35 cellular contexts compared by ENCODE assay signal in the genomic region with DNA sequence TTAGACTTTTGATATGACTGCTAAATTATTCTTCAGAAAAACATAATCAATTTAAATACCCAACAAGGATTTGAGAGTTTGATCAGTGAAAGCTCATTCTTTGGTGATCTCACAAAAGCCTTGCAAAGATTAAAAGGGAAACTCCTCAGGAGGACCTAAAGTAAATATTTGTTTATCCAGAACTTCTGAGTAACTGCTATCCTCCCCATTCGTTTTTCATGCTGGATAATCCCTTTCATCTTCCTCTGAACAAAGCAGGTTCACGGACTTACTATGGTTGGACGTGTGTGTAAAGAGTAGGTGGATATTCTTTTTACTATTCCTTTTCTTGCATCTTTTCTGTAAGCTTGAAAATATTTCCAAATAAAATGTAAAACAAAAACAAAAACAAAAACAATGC.
"Had no signal": no experiment of that assay in that cellular context is flagged by ENCODE, and none has a peak within 500 bp of the region (broad histone marks: within the 10 kb centered on the region; RNA-seq: fewer than 3 reads in every experiment).

No MANE protein-coding gene starts in this region.

- H3K4me3 ChIP-seq: adrenal gland, coronary artery, dorsolateral prefrontal cortex, esophagus squamous epithelium had no signal

- H3K4me1 ChIP-seq: adrenal gland, esophagus squamous epithelium had no signal

- H3K36me3 ChIP-seq: adrenal gland, WERI-Rb-1 had no signal

- H3K27ac Mint-ChIP-seq: activated B cell treated with CpG ODN at 0.5 μM for 24 hours; activated CD4-positive, alpha-beta memory T cell treated with anti-CD3 and anti-CD28 coated beads for 36 hours; activated CD4-positive, alpha-beta T cell treated with anti-CD3 and anti-CD28 coated beads for 36 hours; activated CD4-positive, alpha-beta T cell treated with anti-CD3 and anti-CD28 coated beads, Interleukin-2, amount 10 ng/mL, durations not matched to agents 24 days and 14 days; activated CD8-positive, alpha-beta memory T cell treated with anti-CD3 and anti-CD28 coated beads, Interleukin-2, amount 10 ng/mL, durations not matched to agents 7 days and 5 days; activated CD8-positive, alpha-beta T cell treated with anti-CD3 and anti-CD28 coated beads, Interleukin-2, amount 10 ng/mL, durations not matched to agents 7 days and 5 days; activated naive CD4-positive, alpha-beta T cell treated with anti-CD3 and anti-CD28 coated beads for 36 hours; activated naive CD4-positive, alpha-beta T cell treated with anti-CD3 and anti-CD28 coated beads, Interleukin-2, amount 50 U/mL, for 24 hours; activated naive CD8-positive, alpha-beta T cell treated with anti-CD3 and anti-CD28 coated beads for 36 hours; activated naive CD8-positive, alpha-beta T cell treated with anti-CD3 and anti-CD28 coated beads, Interleukin-2, amount 50 U/mL, for 24 hours; activated T-helper 1 cell treated with anti-CD3 and anti-CD28 coated beads, Interleukin-12 subunit alpha, Interleukin-12 subunit beta, Interleukin-2, Interleukin-4 antibody, amounts not matched to agents 30 ng/mL and 10 ng/mL and 1 ng/mL, durations not matched to agents 14 hours and 24 hours and 36 hours; activated T-helper 2 cell treated with anti-CD3 and anti-CD28 coated beads, Interferon-gamma antibody, Interleukin-2, Interleukin-4, amounts not matched to agents 10 μg/mL and 5 μg/mL and 100 μg/mL, durations not matched to agents 14 hours and 24 hours and 36 hours; brain; dendritic cell treated with granulocyte-macrophage colony-stimulating factor and Interleukin-4, amounts not matched to agents 40 ng/mL and 50 ng/mL, for 4 days; T-helper 17 cell; T-helper 2 cell treated with Interferon-gamma antibody and Interleukin-4, amounts not matched to agents 5 μg/mL and 100 μg/mL, for 36 hours had no signal

- H3K9me3 ChIP-seq: adrenal gland, esophagus squamous epithelium had no signal

- DNase-seq: activated B cell treated with CpG ODN at 0.5 μM for 24 hours; activated CD4-positive, alpha-beta memory T cell treated with anti-CD3 and anti-CD28 coated beads for 36 hours; activated CD4-positive, alpha-beta T cell treated with anti-CD3 and anti-CD28 coated beads for 36 hours; activated CD4-positive, alpha-beta T cell treated with anti-CD3 and anti-CD28 coated beads, Interleukin-2, amount 10 ng/mL, durations not matched to agents 24 days and 14 days; activated CD4-positive, CD25-positive, alpha-beta regulatory T cell treated with anti-CD3 and anti-CD28 coated beads, Interleukin-2, amount 50 U/mL, for 72 hours; activated CD8-positive, alpha-beta memory T cell treated with anti-CD3 and anti-CD28 coated beads, Interleukin-2, amount 10 ng/mL, durations not matched to agents 7 days and 5 days; activated CD8-positive, alpha-beta memory T cell treated with anti-CD3 and anti-CD28 coated beads, Interleukin-2, amount 50 U/mL, for 4 hours; activated CD8-positive, alpha-beta T cell treated with anti-CD3 and anti-CD28 coated beads, Interleukin-2, amount 10 ng/mL, durations not matched to agents 7 days and 5 days; activated effector memory CD4-positive, alpha-beta T cell treated with anti-CD3 and anti-CD28 coated beads, Interleukin-2, amount 50 U/mL, for 16 hours; activated naive CD4-positive, alpha-beta T cell treated with anti-CD3 and anti-CD28 coated beads for 36 hours; activated naive CD8-positive, alpha-beta T cell treated with anti-CD3 and anti-CD28 coated beads for 36 hours; activated naive CD8-positive, alpha-beta T cell treated with anti-CD3 and anti-CD28 coated beads, Interleukin-2, amount 50 U/mL, for 24 hours; activated T-cell treated with anti-CD3 and anti-CD28 coated beads, Interleukin-2, amount 50 U/mL, for 1 hour; activated T-cell treated with anti-CD3 and anti-CD28 coated beads, Interleukin-2, amount 50 U/mL, for 48 hours; adrenal gland; amygdala; aorta; dorsolateral prefrontal cortex; effector memory CD4-positive, alpha-beta T cell; esophagus squamous epithelium; foreskin melanocyte; head of caudate nucleus; T-helper 1 cell; T-helper 17 cell; T1000; WERI-Rb-1 had no signal

- H3K27me3 Mint-ChIP-seq: activated B cell treated with CpG ODN at 0.5 μM for 24 hours; activated CD4-positive, alpha-beta memory T cell treated with anti-CD3 and anti-CD28 coated beads for 36 hours; activated CD4-positive, alpha-beta T cell treated with anti-CD3 and anti-CD28 coated beads for 36 hours; activated CD4-positive, alpha-beta T cell treated with anti-CD3 and anti-CD28 coated beads, Interleukin-2, amount 10 ng/mL, durations not matched to agents 24 days and 14 days; activated CD8-positive, alpha-beta memory T cell treated with anti-CD3 and anti-CD28 coated beads, Interleukin-2, amount 10 ng/mL, durations not matched to agents 7 days and 5 days; activated naive CD4-positive, alpha-beta T cell treated with anti-CD3 and anti-CD28 coated beads, Interleukin-2, amount 50 U/mL, for 24 hours; activated naive CD8-positive, alpha-beta T cell treated with anti-CD3 and anti-CD28 coated beads, Interleukin-2, amount 50 U/mL, for 24 hours; brain; central memory CD8-positive, alpha-beta T cell; dendritic cell treated with granulocyte-macrophage colony-stimulating factor and Interleukin-4, amounts not matched to agents 40 ng/mL and 50 ng/mL, for 4 days; T-helper 17 cell had no signal

- H3K9me3 Mint-ChIP-seq: activated CD4-positive, alpha-beta memory T cell treated with anti-CD3 and anti-CD28 coated beads for 36 hours; activated CD4-positive, alpha-beta T cell treated with anti-CD3 and anti-CD28 coated beads, Interleukin-2, amount 10 ng/mL, durations not matched to agents 24 days and 14 days; activated naive CD4-positive, alpha-beta T cell treated with anti-CD3 and anti-CD28 coated beads for 36 hours; activated naive CD4-positive, alpha-beta T cell treated with anti-CD3 and anti-CD28 coated beads, Interleukin-2, amount 50 U/mL, for 24 hours; activated naive CD8-positive, alpha-beta T cell treated with anti-CD3 and anti-CD28 coated beads for 36 hours; activated naive CD8-positive, alpha-beta T cell treated with anti-CD3 and anti-CD28 coated beads, Interleukin-2, amount 50 U/mL, for 24 hours; activated T-helper 1 cell treated with anti-CD3 and anti-CD28 coated beads, Interleukin-12 subunit alpha, Interleukin-12 subunit beta, Interleukin-2, Interleukin-4 antibody, amounts not matched to agents 30 ng/mL and 10 ng/mL and 1 ng/mL, durations not matched to agents 14 hours and 24 hours and 36 hours; activated T-helper 2 cell treated with anti-CD3 and anti-CD28 coated beads, Interferon-gamma antibody, Interleukin-2, Interleukin-4, amounts not matched to agents 10 μg/mL and 5 μg/mL and 100 μg/mL, durations not matched to agents 14 hours and 24 hours and 36 hours; central memory CD8-positive, alpha-beta T cell; dendritic cell treated with granulocyte-macrophage colony-stimulating factor and Interleukin-4, amounts not matched to agents 40 ng/mL and 50 ng/mL, for 4 days; T-helper 2 cell treated with Interferon-gamma antibody and Interleukin-4, amounts not matched to agents 5 μg/mL and 100 μg/mL, for 36 hours had no signal

- H3K27me3 ChIP-seq: adrenal gland, dorsolateral prefrontal cortex, esophagus squamous epithelium had no signal

- H3K4me3 Mint-ChIP-seq: activated B cell treated with CpG ODN at 0.5 μM for 24 hours; activated CD4-positive, alpha-beta memory T cell treated with anti-CD3 and anti-CD28 coated beads for 36 hours; activated CD4-positive, alpha-beta T cell treated with anti-CD3 and anti-CD28 coated beads for 36 hours; activated CD4-positive, alpha-beta T cell treated with anti-CD3 and anti-CD28 coated beads, Interleukin-2, amount 10 ng/mL, durations not matched to agents 24 days and 14 days; activated CD8-positive, alpha-beta memory T cell treated with anti-CD3 and anti-CD28 coated beads, Interleukin-2, amount 10 ng/mL, durations not matched to agents 7 days and 5 days; activated CD8-positive, alpha-beta T cell treated with anti-CD3 and anti-CD28 coated beads, Interleukin-2, amount 10 ng/mL, durations not matched to agents 7 days and 5 days; activated naive CD4-positive, alpha-beta T cell treated with anti-CD3 and anti-CD28 coated beads for 36 hours; activated naive CD4-positive, alpha-beta T cell treated with anti-CD3 and anti-CD28 coated beads, Interleukin-2, amount 50 U/mL, for 24 hours; activated naive CD8-positive, alpha-beta T cell treated with anti-CD3 and anti-CD28 coated beads for 36 hours; activated naive CD8-positive, alpha-beta T cell treated with anti-CD3 and anti-CD28 coated beads, Interleukin-2, amount 50 U/mL, for 24 hours; activated T-helper 1 cell treated with anti-CD3 and anti-CD28 coated beads, Interleukin-12 subunit alpha, Interleukin-12 subunit beta, Interleukin-2, Interleukin-4 antibody, amounts not matched to agents 30 ng/mL and 10 ng/mL and 1 ng/mL, durations not matched to agents 14 hours and 24 hours and 36 hours; brain; central memory CD8-positive, alpha-beta T cell; dendritic cell treated with granulocyte-macrophage colony-stimulating factor and Interleukin-4, amounts not matched to agents 40 ng/mL and 50 ng/mL, for 4 days; T-helper 17 cell; T-helper 2 cell treated with Interferon-gamma antibody and Interleukin-4, amounts not matched to agents 5 μg/mL and 100 μg/mL, for 36 hours had no signal

- H3K27ac ChIP-seq: adrenal gland, coronary artery, dorsolateral prefrontal cortex, epithelial cell of prostate, esophagus squamous epithelium, WERI-Rb-1 had no signal
